1 cellular context compared by ENCODE assay signal in the genomic region with DNA sequence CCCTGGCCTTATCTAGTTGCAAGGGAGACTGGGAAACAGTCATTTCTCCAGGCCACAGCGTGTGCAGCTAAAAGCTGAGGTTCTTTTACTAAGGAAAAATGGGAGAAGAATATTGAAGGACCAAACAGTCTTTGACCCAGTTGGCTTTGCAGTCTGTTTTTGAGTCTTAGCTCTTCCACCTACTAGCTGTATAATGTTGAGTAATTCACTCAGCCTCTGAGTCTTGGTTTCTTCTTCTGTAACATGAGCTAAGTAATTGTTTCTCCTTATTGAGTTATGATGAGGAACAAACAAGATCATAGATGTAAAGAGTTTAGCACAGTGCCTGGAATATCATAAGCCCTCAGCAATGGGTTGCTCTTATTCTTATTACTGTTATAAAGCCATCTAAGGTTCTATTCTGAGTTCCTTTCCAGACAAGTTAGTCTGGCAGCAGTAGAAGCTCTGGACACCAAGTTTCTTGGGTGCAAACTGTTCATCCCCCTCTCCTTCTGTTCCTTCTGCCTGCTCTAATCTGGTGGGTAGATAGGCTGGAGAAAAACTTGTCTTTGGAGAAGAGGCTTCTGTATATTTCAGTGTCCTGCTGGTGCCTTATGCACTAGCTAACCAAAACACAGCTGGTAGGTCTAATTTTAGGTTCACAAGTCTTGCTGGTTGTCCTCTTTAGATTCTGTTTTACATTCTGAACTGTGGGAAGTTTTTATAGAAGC.
TF ChIP-seq lines count a peak whose summit lies in the region.

No MANE protein-coding gene starts in this region.

TF ChIP-seq in GM12878, 131 proteins besides CTCF, POLR2A, EP300 and RAD21:
- TF ChIP-seq, protein P1, sequence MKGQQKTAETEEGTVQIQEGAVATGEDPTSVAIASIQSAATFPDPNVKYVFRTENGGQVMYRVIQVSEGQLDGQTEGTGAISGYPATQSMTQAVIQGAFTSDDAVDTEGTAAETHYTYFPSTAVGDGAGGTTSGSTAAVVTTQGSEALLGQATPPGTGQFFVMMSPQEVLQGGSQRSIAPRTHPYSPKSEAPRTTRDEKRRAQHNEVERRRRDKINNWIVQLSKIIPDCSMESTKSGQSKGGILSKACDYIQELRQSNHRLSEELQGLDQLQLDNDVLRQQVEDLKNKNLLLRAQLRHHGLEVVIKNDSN (IDR thresholded peaks at IDR 0.05; ENCODE audit: borderline replicate concordance, extremely low read length, insufficient read depth, low read depth, low read length), result no peak
- no peak for TF ChIP-seq ZNF622 (IDR thresholded peaks at IDR 0.05)
- TF ChIP-seq ZNF217 (IDR thresholded peaks at IDR 0.05), result no peak
- no peak for TF ChIP-seq SMC3 (IDR thresholded peaks at IDR 0.05; ENCODE audit: borderline replicate concordance, low read length)
